1 cellular context compared by ENCODE assay signal in genomic region chr9:35756743-35757526, GRCh38.
TF ChIP-seq lines count a peak whose summit lies in the region.

No MANE protein-coding gene starts in this region.

TF ChIP-seq in endothelial cell of umbilical vein, 7 proteins besides CTCF, POLR2A, EP300 and RAD21:
- TF ChIP-seq POLR2AphosphoS5 (IDR thresholded peaks at IDR 0.05; ENCODE audit: insufficient read depth, low read depth, low read length): peak; percentile 83
- TF ChIP-seq JUN (IDR thresholded peaks at IDR 0.05; ENCODE audit: borderline replicate concordance, insufficient read depth, insufficient read length, low read depth): no peak
- no peak for TF ChIP-seq GATA2 (IDR thresholded peaks at IDR 0.05; ENCODE audit: insufficient read depth, insufficient read length, low read depth, low read length)
- TF ChIP-seq EZH2 (IDR thresholded peaks at IDR 0.05; ENCODE audit: borderline replicate concordance, low read depth, low read length, severe bottlenecking): no peak
- TF ChIP-seq FOS (IDR thresholded peaks at IDR 0.05; ENCODE audit: borderline replicate concordance, insufficient read depth, low read length): peak; percentile 91
- TF ChIP-seq MYC (IDR thresholded peaks at IDR 0.05; ENCODE audit: low read depth, low read length): peak; percentile 57
- TF ChIP-seq MAX (IDR thresholded peaks at IDR 0.05; ENCODE audit: insufficient read depth, insufficient read length): no peak
